Comparison of ENCODE assay signal across 16 cellular contexts in genomic region chr17:32393904-32394303, GRCh38.
"Had no signal": no experiment of that assay in that cellular context is flagged by ENCODE, and none has a peak within 500 bp of the region (broad histone marks: within the 10 kb centered on the region; RNA-seq: fewer than 3 reads in every experiment).

No MANE protein-coding gene starts in this region.

- H3K4me3 ChIP-seq: gastroesophageal sphincter, ovary, psoas muscle, skin epidermis, testis, upper lobe of left lung had no signal

- DNase-seq: activated CD4-positive, alpha-beta T cell treated with anti-CD3 and anti-CD28 coated beads for 4 hours; activated CD8-positive, alpha-beta T cell treated with anti-CD3 and anti-CD28 coated beads, Interleukin-2, amount 10 ng/mL, durations not matched to agents 7 days and 5 days; activated effector memory CD4-positive, alpha-beta T cell treated with Interleukin-2 at 50 U/mL for 16 hours; activated T-cell treated with anti-CD3 and anti-CD28 coated beads, Interleukin-2, amount 50 U/mL, for 48 hours; effector CD4-positive, alpha-beta T cell; ovary; psoas muscle; right cardiac atrium; T-helper 2 cell; testis had no signal

- H3K4me1 Mint-ChIP-seq: memory B cell had no signal

- H3K27ac Mint-ChIP-seq: activated CD8-positive, alpha-beta T cell treated with anti-CD3 and anti-CD28 coated beads, Interleukin-2, amount 10 ng/mL, durations not matched to agents 7 days and 5 days; activated naive CD8-positive, alpha-beta T cell; memory B cell had no signal

- H3K36me3 ChIP-seq: ovary, upper lobe of left lung had no signal

- ATAC-seq: activated CD8-positive, alpha-beta T cell treated with anti-CD3 and anti-CD28 coated beads, Interleukin-2, amount 10 ng/mL, durations not matched to agents 7 days and 5 days; esophagus mucosa; gastroesophageal sphincter; psoas muscle; right cardiac atrium had no signal

- H3K27me3 Mint-ChIP-seq: activated naive CD8-positive, alpha-beta T cell; memory B cell had no signal

- H3K36me3 Mint-ChIP-seq: activated naive CD8-positive, alpha-beta T cell had no signal

- H3K9me3 ChIP-seq: gastroesophageal sphincter, ovary, psoas muscle, testis, upper lobe of left lung had no signal

- H3K4me3 Mint-ChIP-seq: activated CD8-positive, alpha-beta T cell treated with anti-CD3 and anti-CD28 coated beads, Interleukin-2, amount 10 ng/mL, durations not matched to agents 7 days and 5 days; activated naive CD8-positive, alpha-beta T cell; memory B cell had no signal

- H3K27ac ChIP-seq: gastroesophageal sphincter, ovary, psoas muscle, skin epidermis, testis, upper lobe of left lung had no signal

- H3K27me3 ChIP-seq: gastroesophageal sphincter, ovary, testis, upper lobe of left lung had no signal

- H3K4me1 ChIP-seq: gastroesophageal sphincter, psoas muscle, testis, upper lobe of left lung had no signal
